In genomic region chr19:41531438-41532311, GRCh38 we compare ENCODE assay signal across 8 cellular contexts. TPM values are rescaled to one million over a fixed set of nuclear protein-coding genes. Genes with fewer than 3 reads are reported as not detected.
DNase-seq lines count a peak whose midpoint lies in the region; TF ChIP-seq lines count a peak whose summit lies in the region.

No MANE protein-coding gene starts in this region.

- no peaks in the 10 kb centered on the region for H3K9me3 ChIP-seq in mononuclear cell (ENCODE audit: low read depth, low read length)

- H3K4me3 ChIP-seq in GM06990 (replicated peaks; ENCODE audit: low read depth, low read length), result peak overlapping the region; percentile 69
- peak overlapping the region; percentile 10; the same call in 1 of the 2 replicates for H3K4me3 ChIP-seq in HL-60 (replicated peaks; ENCODE audit: insufficient read depth, low read length)
- peak overlapping the region; percentile 21 for H3K4me3 ChIP-seq in mononuclear cell (ENCODE audit: low read length)

- H3K4me1 ChIP-seq in mononuclear cell (ENCODE audit: insufficient read depth, low read length), result peaks cover 73% of the 10 kb centered on the region

- H3K27me3 ChIP-seq in GM06990 (replicated peaks; ENCODE audit: control insufficient read depth, insufficient read depth, low read length) (no peaks in the 10 kb centered on the region), HL-60 (ENCODE audit: insufficient read depth, poor library complexity, severe bottlenecking) (no peaks in the 10 kb centered on the region), mononuclear cell (ENCODE audit: insufficient read depth, low read length) (no peaks in the 10 kb centered on the region)

- H3K36me3 ChIP-seq in GM06990 (ENCODE audit: control insufficient read depth, insufficient read depth, low read length), result no peaks in the 10 kb centered on the region

- peak overlapping the region; percentile 53 for H3K27ac ChIP-seq in HL-60 (replicated peaks)

- no peak for TF ChIP-seq CTCF in GM06990 (IDR thresholded peaks at IDR 0.05; ENCODE audit: insufficient read depth, low read length, poor library complexity, severe bottlenecking)
- TF ChIP-seq CTCF in HL-60 (IDR thresholded peaks at IDR 0.05; ENCODE audit: insufficient read depth, low read length), result no peak

- DNase-seq in GM06990 (ENCODE audit: extremely low read depth, insufficient read length) (peak; percentile 78), HL-60 (ENCODE audit: low read depth in 1 of 2, low spot score in 1 of 2) (peak; percentile 90 to 98), cerebellum (ENCODE audit: low spot score) (peak; percentile 1), middle frontal gyrus (ENCODE audit: extremely low spot score, low spot score) (no peak)
- DNase-seq in activated CD4-positive, CD25-positive, alpha-beta regulatory T cell (lab: John Stamatoyannopoulos, UW), result peak; percentile 23 to 49 (median 39)
- peak; percentile 73 to 93 (median 90) for DNase-seq in stimulated activated naive CD4-positive, alpha-beta T cell (lab: John Stamatoyannopoulos, UW)
- no peak for DNase-seq in NK-92 treated with Interleukin-12 subunit alpha and Interleukin-12 subunit beta, amount 100 ng/mL, for 24 hours (lab: John Stamatoyannopoulos, UW)

RNA-seq across cellular contexts. Expression of gene CEACAM21, which starts 44.3 kb away (rescaled TPM):
- 2.4 TPM for total RNA-seq in cerebellum
- total RNA-seq in mononuclear cell, result 3.9 TPM

Comparison
In these comparisons a context has a peak if more than half of its experiments do, and no peak if none do; other contexts are left out.
1. DNase-seq: peak in GM06990 (single experiment), HL-60 (2 of 2), activated CD4-positive, CD25-positive, alpha-beta regulatory T cell (4 of 4), cerebellum (single experiment) and stimulated activated naive CD4-positive, alpha-beta T cell (6 of 6); none in middle frontal gyrus (single experiment) and NK-92 treated with Interleukin-12 subunit alpha and Interleukin-12 subunit beta, amount 100 ng/mL, for 24 hours (single experiment).
2. H3K4me3 ChIP-seq: peak in every context shown above with its lines; median percentile 69 in GM06990; 21 in mononuclear cell; 10 in HL-60.